In the genomic region with DNA sequence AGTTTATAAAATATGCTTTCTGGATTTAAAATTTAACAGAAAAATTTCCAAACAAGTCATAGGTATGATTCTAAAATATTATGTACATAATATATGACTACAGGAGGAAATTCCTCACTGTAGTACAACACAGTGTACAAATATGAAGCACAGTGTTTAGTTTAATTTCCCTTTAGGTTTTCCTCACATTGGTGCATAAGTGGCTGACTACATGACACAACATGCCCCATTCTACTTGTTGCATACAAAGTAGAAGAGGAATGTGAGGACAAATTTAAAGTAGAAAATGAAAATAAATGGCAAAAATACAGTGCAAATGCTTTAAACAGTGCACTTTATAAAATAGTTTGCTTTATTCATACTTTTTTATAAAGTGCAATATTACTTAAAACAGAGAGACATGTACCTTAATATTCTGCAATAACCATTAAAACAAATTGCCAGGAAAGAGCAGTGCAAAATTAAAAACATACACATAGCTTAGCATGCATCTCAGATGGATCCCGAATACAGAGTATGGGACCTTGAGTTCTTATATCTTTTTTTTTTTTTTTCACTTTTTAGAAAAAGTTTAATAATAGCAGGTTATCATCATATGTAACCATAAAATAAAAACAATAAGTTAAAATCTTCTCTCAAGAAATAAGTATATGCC, we compare ENCODE assay signal across 18 cellular contexts.
"Had no signal": no experiment of that assay in that cellular context is flagged by ENCODE, and none has a peak within 500 bp of the region (broad histone marks: within the 10 kb centered on the region; RNA-seq: fewer than 3 reads in every experiment).

No MANE protein-coding gene starts in this region.

- DNase-seq: activated CD4-positive, alpha-beta memory T cell treated with anti-CD3 and anti-CD28 coated beads, Interleukin-2, amount 10 ng/mL, durations not matched to agents 7 days and 5 days; activated CD4-positive, alpha-beta T cell treated with anti-CD3 and anti-CD28 coated beads for 4 hours; activated naive CD4-positive, alpha-beta T cell treated with anti-CD3 and anti-CD28 coated beads, Interleukin-2, amount 10 ng/mL, durations not matched to agents 7 days and 5 days; activated T-cell treated with anti-CD3 and anti-CD28 coated beads, Interleukin-2, amount 50 U/mL, for 24 hours; central memory CD4-positive, alpha-beta T cell; heart right ventricle; left lung; naive thymus-derived CD8-positive, alpha-beta T cell; posterior cingulate gyrus; stimulated activated CD4-positive, alpha-beta T cell treated with anti-CD3 and anti-CD28 coated beads, Interleukin-4, amount 100 ng/mL, for 24 hours; stimulated activated naive CD4-positive, alpha-beta T cell treated with Interleukin-2 at 50 U/mL for 16 hours; substantia nigra; T-helper 17 cell; transverse colon had no signal

- ATAC-seq: naive thymus-derived CD8-positive, alpha-beta T cell; T-helper 17 cell; WTC11 had no signal

- H3K27me3 ChIP-seq: gastrocnemius medialis, heart right ventricle, left lung, transverse colon, vagina had no signal

- H3K9me3 ChIP-seq: gastrocnemius medialis, heart right ventricle, left lung, transverse colon, vagina had no signal

- H3K4me3 ChIP-seq: coronary artery, heart right ventricle, left lung, transverse colon, vagina had no signal

- H3K4me1 ChIP-seq: left lung had no signal

- H3K27ac ChIP-seq: coronary artery, left lung, vagina had no signal
